ENCODE assay signal across 30 cellular contexts in genomic region chr22:32606181-32606580, GRCh38.
A peak's percentile ranks its signal among the peaks of the same experiment; 100 is the strongest.
DNase-seq lines count a peak whose midpoint lies in the region; ATAC-seq and TF ChIP-seq lines count a peak whose summit lies in the region.
"Had no signal": no experiment of that assay in that cellular context is flagged by ENCODE, and none has a peak within 500 bp of the region (broad histone marks: within the 10 kb centered on the region; RNA-seq: fewer than 3 reads in every experiment).

No MANE protein-coding gene starts in this region.

- TF ChIP-seq CTCF in RWPE1 (conservative IDR thresholded peaks at IDR 0.05; ENCODE audit: low read depth) = no peak

- CTCF ChIA-PET in activated naive CD4-positive, alpha-beta T cell treated with anti-CD3 and anti-CD28 coated beads, Interleukin-2, amount 10 ng/mL, durations not matched to agents 7 days and 5 days (lab: Charles Lee) = interaction anchor here (0.6 kb wide), 1 partner anchor 196 kb away, joined by 4 read pairs; no protein-coding TSS in a partner anchor
- CTCF ChIA-PET in RWPE1 (lab: Yijun Ruan, JAX) = no interaction called here

- POLR2A ChIA-PET in RWPE1 (lab: Yijun Ruan, JAX; ENCODE audit: low non-redundant PET) = no interaction called here

- H3K4me3 Mint-ChIP-seq in activated naive CD4-positive, alpha-beta T cell treated with anti-CD3 and anti-CD28 coated beads, Interleukin-2, amount 10 ng/mL, durations not matched to agents 7 days and 5 days = no peak overlapping the region
- peak overlapping the region; percentile 27 to 43 for H3K4me3 Mint-ChIP-seq in stimulated activated naive CD8-positive, alpha-beta T cell treated with anti-CD3 and anti-CD28 coated beads, Interleukin-15, amount 100 ng/mL, for 72 hours
- peak overlapping the region in 1 of 2 donors; percentile 16 for H3K4me3 Mint-ChIP-seq in activated T-cell treated with anti-CD3 and anti-CD28 coated beads, Interleukin-2, amount 50 U/mL, for 72 hours
- H3K4me3 Mint-ChIP-seq: effector memory CD8-positive, alpha-beta T cell; immature natural killer cell; T-helper 1 cell treated with Interleukin-12 subunit alpha and Interleukin-12 subunit beta and Interleukin-4 antibody, amounts not matched to agents 30 μg/mL and 1 μg/mL, for 36 hours had no signal

- peaks cover 6% of the 10 kb centered on the region for H3K4me1 Mint-ChIP-seq in activated naive CD4-positive, alpha-beta T cell treated with anti-CD3 and anti-CD28 coated beads, Interleukin-2, amount 10 ng/mL, durations not matched to agents 7 days and 5 days
- H3K4me1 Mint-ChIP-seq in stimulated activated naive CD8-positive, alpha-beta T cell treated with anti-CD3 and anti-CD28 coated beads, Interleukin-15, amount 100 ng/mL, for 72 hours = peaks cover 16% of the 10 kb centered on the region
- peaks cover 4% of the 10 kb centered on the region for H3K4me1 Mint-ChIP-seq in activated T-cell treated with anti-CD3 and anti-CD28 coated beads, Interleukin-2, amount 50 U/mL, for 72 hours (ENCODE audit: low read depth)
- H3K4me1 Mint-ChIP-seq: immature natural killer cell had no signal

- no peaks in the 10 kb centered on the region for H3K27me3 Mint-ChIP-seq in activated naive CD4-positive, alpha-beta T cell treated with anti-CD3 and anti-CD28 coated beads, Interleukin-2, amount 10 ng/mL, durations not matched to agents 7 days and 5 days
- H3K27me3 Mint-ChIP-seq in stimulated activated naive CD8-positive, alpha-beta T cell treated with anti-CD3 and anti-CD28 coated beads, Interleukin-15, amount 100 ng/mL, for 72 hours = no peaks in the 10 kb centered on the region
- H3K27me3 Mint-ChIP-seq in activated T-cell treated with anti-CD3 and anti-CD28 coated beads, Interleukin-2, amount 50 U/mL, for 72 hours (ENCODE audit: low read depth) = no peaks in the 10 kb centered on the region

- no peaks in the 10 kb centered on the region for H3K36me3 Mint-ChIP-seq in activated naive CD4-positive, alpha-beta T cell treated with anti-CD3 and anti-CD28 coated beads, Interleukin-2, amount 10 ng/mL, durations not matched to agents 7 days and 5 days
- H3K36me3 Mint-ChIP-seq in activated T-cell treated with anti-CD3 and anti-CD28 coated beads, Interleukin-2, amount 50 U/mL, for 72 hours (ENCODE audit: insufficient read depth in 2 of 2) = no peaks in the 10 kb centered on the region
- H3K36me3 Mint-ChIP-seq: immature natural killer cell; naive thymus-derived CD8-positive, alpha-beta T cell had no signal

- no peak for ATAC-seq in stimulated activated naive CD8-positive, alpha-beta T cell treated with anti-CD3 and anti-CD28 coated beads, Interleukin-15, amount 100 ng/mL, for 72 hours
- no peak for ATAC-seq in activated T-cell treated with anti-CD3 and anti-CD28 coated beads, Interleukin-2, amount 50 U/mL, for 72 hours (replicated peaks in 1 of 2)
- no peak for ATAC-seq in GM18520 (IDR thresholded peaks at IDR 0.05; ENCODE audit: unreplicated experiment)
- ATAC-seq: A549; effector memory CD8-positive, alpha-beta T cell; GM12878; left lung; naive thymus-derived CD8-positive, alpha-beta T cell; upper lobe of right lung had no signal

- no peak for DNase-seq in activated naive CD4-positive, alpha-beta T cell treated with anti-CD3 and anti-CD28 coated beads, Interleukin-2, amount 10 ng/mL, durations not matched to agents 7 days and 5 days
- no peak for DNase-seq in activated naive CD4-positive, alpha-beta T cell treated with anti-CD3 and anti-CD28 coated beads, Interleukin-2, amount 50 U/mL, for 16 hours
- no peak for DNase-seq in RWPE1 (ENCODE audit: low spot score)
- peak; percentile 64 for DNase-seq in kidney glomerular epithelial cell (lab: John Stamatoyannopoulos, UW)
- DNase-seq in stimulated activated naive CD8-positive, alpha-beta T cell treated with anti-CD3 and anti-CD28 coated beads, Interleukin-15, amount 100 ng/mL, for 72 hours = no peak
- no peak for DNase-seq in occipital lobe (lab: John Stamatoyannopoulos, UW)
- DNase-seq in activated T-cell treated with anti-CD3 and anti-CD28 coated beads, Interleukin-2, amount 50 U/mL, for 72 hours = no peak
- DNase-seq: activated CD4-positive, alpha-beta T cell treated with anti-CD3 and anti-CD28 coated beads, Interleukin-2, amount 50 U/mL, for 48 hours; activated effector memory CD4-positive, alpha-beta T cell treated with Interleukin-2 at 50 U/mL for 16 hours; BE2C; DMS79; effector memory CD8-positive, alpha-beta T cell; immature natural killer cell; left lung; midbrain; naive thymus-derived CD8-positive, alpha-beta T cell; NCI-H1105; NCI-H1930; NCI-H748 treated with DMSO at 0.1 percent for 48 hours; right lobe of liver; stimulated activated CD4-positive, alpha-beta T cell treated with anti-CD3 and anti-CD28 coated beads, Interleukin-15, amount 100 ng/mL, for 24 hours; upper lobe of right lung had no signal

- no peaks in the 10 kb centered on the region for H3K9me3 Mint-ChIP-seq in activated naive CD4-positive, alpha-beta T cell treated with anti-CD3 and anti-CD28 coated beads, Interleukin-2, amount 10 ng/mL, durations not matched to agents 7 days and 5 days
- no peaks in the 10 kb centered on the region for H3K9me3 Mint-ChIP-seq in stimulated activated naive CD8-positive, alpha-beta T cell treated with anti-CD3 and anti-CD28 coated beads, Interleukin-15, amount 100 ng/mL, for 72 hours
- no peaks in the 10 kb centered on the region for H3K9me3 Mint-ChIP-seq in activated T-cell treated with anti-CD3 and anti-CD28 coated beads, Interleukin-2, amount 50 U/mL, for 72 hours
- H3K9me3 Mint-ChIP-seq: effector memory CD8-positive, alpha-beta T cell; immature natural killer cell; naive thymus-derived CD8-positive, alpha-beta T cell; T-helper 1 cell treated with Interleukin-12 subunit alpha and Interleukin-12 subunit beta and Interleukin-4 antibody, amounts not matched to agents 30 μg/mL and 1 μg/mL, for 36 hours had no signal

- peak overlapping the region; percentile 35; the same call in 1 of the 2 replicates for H3K27ac ChIP-seq in RWPE1
- H3K27ac ChIP-seq: A549, coronary artery, hepatocyte, left lung, parathyroid adenoma, right lobe of liver, upper lobe of right lung, VCaP had no signal

- peak overlapping the region; percentile 1 for H3K27ac Mint-ChIP-seq in activated naive CD4-positive, alpha-beta T cell treated with anti-CD3 and anti-CD28 coated beads, Interleukin-2, amount 10 ng/mL, durations not matched to agents 7 days and 5 days
- H3K27ac Mint-ChIP-seq in stimulated activated naive CD8-positive, alpha-beta T cell treated with anti-CD3 and anti-CD28 coated beads, Interleukin-15, amount 100 ng/mL, for 72 hours = peak overlapping the region; percentile 80 to 94
- no peak overlapping the region for H3K27ac Mint-ChIP-seq in activated T-cell treated with anti-CD3 and anti-CD28 coated beads, Interleukin-2, amount 50 U/mL, for 72 hours
- H3K27ac Mint-ChIP-seq: effector memory CD8-positive, alpha-beta T cell; immature natural killer cell; T-helper 1 cell treated with Interleukin-12 subunit alpha and Interleukin-12 subunit beta and Interleukin-4 antibody, amounts not matched to agents 30 μg/mL and 1 μg/mL, for 36 hours had no signal
